ENCODE assay signal across 10 cellular contexts in genomic region chr10:19815036-19815435, GRCh38. TPM values are rescaled to one million over a fixed set of nuclear protein-coding genes. Genes with fewer than 3 reads are reported as not detected.
DNase-seq lines count a peak whose midpoint lies in the region; ATAC-seq and TF ChIP-seq lines count a peak whose summit lies in the region.
"Had no signal": no experiment of that assay in that cellular context is flagged by ENCODE, and none has a peak within 500 bp of the region (broad histone marks: within the 10 kb centered on the region; RNA-seq: fewer than 3 reads in every experiment).

No MANE protein-coding gene starts in this region.

- dilution Hi-C loops in mammary epithelial cell (cut with HindIII; ENCODE audit: low sequenced_read_pairs) = no loop called here

- H3K36me3 Mint-ChIP-seq in activated T-cell treated with anti-CD3 and anti-CD28 coated beads, Interleukin-2, amount 50 U/mL, for 72 hours (ENCODE audit: insufficient read depth in 2 of 2) = no peaks in the 10 kb centered on the region
- H3K36me3 Mint-ChIP-seq: stimulated activated effector memory CD8-positive, alpha-beta T cell treated with anti-CD3 and anti-CD28 coated beads, Interleukin-12 subunit alpha, Interleukin-12 subunit beta, amount 100 ng/mL, for 72 hours had no signal

- H3K4me2 ChIP-seq in mammary epithelial cell (ENCODE audit: insufficient read depth, low read depth, low read length) (peak overlapping the region; percentile 98), smooth muscle cell (peak overlapping the region; percentile 99)

- TF ChIP-seq RAD21 in liver (IDR thresholded peaks at IDR 0.05) = no peak

- peaks cover 2% of the 10 kb centered on the region; the same call in 1 of the 2 replicates for H3K4me1 ChIP-seq in HEK293 (ENCODE audit: control insufficient read depth, insufficient read depth, low read length)
- H3K4me1 ChIP-seq in mammary epithelial cell (ENCODE audit: insufficient read depth, low read length) = peaks cover 23% of the 10 kb centered on the region
- H3K4me1 ChIP-seq in liver (ENCODE audit: control insufficient read depth in 4 of 4, insufficient read depth in 4 of 4, low read length in 3 of 4) = peaks cover 6 to 29% (median 24%) of the 10 kb centered on the region in 4 donors
- peaks cover 18% of the 10 kb centered on the region for H3K4me1 ChIP-seq in smooth muscle cell (ENCODE audit: low read depth)

- no peak overlapping the region for H3K27ac Mint-ChIP-seq in activated T-cell treated with anti-CD3 and anti-CD28 coated beads, Interleukin-2, amount 50 U/mL, for 72 hours
- H3K27ac Mint-ChIP-seq: stimulated activated effector memory CD8-positive, alpha-beta T cell treated with anti-CD3 and anti-CD28 coated beads, Interleukin-12 subunit alpha, Interleukin-12 subunit beta, amount 100 ng/mL, for 72 hours had no signal

- peak overlapping the region; percentile 67 for H3K4me3 ChIP-seq in HEK293 (ENCODE audit: low read depth, low read length)
- H3K4me3 ChIP-seq in mammary epithelial cell (replicated peaks in 1 of 3; ENCODE audit: insufficient read depth in 1 of 3, low read depth in 2 of 3, low read length in 3 of 3) = peak overlapping the region; percentile 71 to 92 (median 85)
- H3K4me3 ChIP-seq in liver (ENCODE audit: low read depth in 1 of 3, low read length in 3 of 3) = peak overlapping the region in 2 of 3 donors; percentile 53 to 59
- peak overlapping the region; percentile 71 for H3K4me3 ChIP-seq in smooth muscle cell

- DNase-seq in mammary epithelial cell (no peak), smooth muscle cell (lab: John Stamatoyannopoulos, UW; ENCODE audit: unreplicated experiment) (no peak), GM03348 (ENCODE audit: low spot score) (no peak)
- no peak for DNase-seq in effector CD4-positive, alpha-beta T cell
- no peak for DNase-seq in activated T-cell treated with anti-CD3 and anti-CD28 coated beads, Interleukin-2, amount 50 U/mL, for 72 hours
- DNase-seq: MV-4-11 had no signal

- no peaks in the 10 kb centered on the region for H3K27me3 ChIP-seq in mammary epithelial cell (ENCODE audit: insufficient read depth, low read length)
- H3K27me3 ChIP-seq in liver (ENCODE audit: control insufficient read depth in 4 of 4, insufficient read depth in 4 of 4, low read length in 3 of 4) = no peaks in the 10 kb centered on the region
- H3K27me3 ChIP-seq in smooth muscle cell (ENCODE audit: low read depth) = peaks cover 34% of the 10 kb centered on the region

- no peaks in the 10 kb centered on the region for H3K4me1 Mint-ChIP-seq in activated T-cell treated with anti-CD3 and anti-CD28 coated beads, Interleukin-2, amount 50 U/mL, for 72 hours (ENCODE audit: low read depth)
- H3K4me1 Mint-ChIP-seq: stimulated activated effector memory CD8-positive, alpha-beta T cell treated with anti-CD3 and anti-CD28 coated beads, Interleukin-12 subunit alpha, Interleukin-12 subunit beta, amount 100 ng/mL, for 72 hours had no signal

- H3K9me3 Mint-ChIP-seq in activated T-cell treated with anti-CD3 and anti-CD28 coated beads, Interleukin-2, amount 50 U/mL, for 72 hours = no peaks in the 10 kb centered on the region

- ATAC-seq in HG03460 (IDR thresholded peaks at IDR 0.05; ENCODE audit: unreplicated experiment) = no peak
- no peak for ATAC-seq in activated T-cell treated with anti-CD3 and anti-CD28 coated beads, Interleukin-2, amount 50 U/mL, for 72 hours (replicated peaks in 1 of 2)

- WGBS in mammary epithelial cell (ENCODE audit: low coverage, missing lambda C conversion rate) = 5% methylated on average over 11 of the region's 11 CpGs
- 5% methylated on average over 11 of the region's 11 CpGs for WGBS in liver
- 8% methylated on average over 11 of the region's 11 CpGs for WGBS in smooth muscle cell (ENCODE audit: low lambda C conversion rate)

- H3K4me3 Mint-ChIP-seq in activated T-cell treated with anti-CD3 and anti-CD28 coated beads, Interleukin-2, amount 50 U/mL, for 72 hours = no peak overlapping the region
- H3K4me3 Mint-ChIP-seq: stimulated activated effector memory CD8-positive, alpha-beta T cell treated with anti-CD3 and anti-CD28 coated beads, Interleukin-12 subunit alpha, Interleukin-12 subunit beta, amount 100 ng/mL, for 72 hours had no signal

- intact Hi-C loops in mammary epithelial cell (cut with micrococcal nuclease) = loop anchor here (5.0 to 10.0 kb wide), 4 partner anchors 187 to 1130 kb away; no protein-coding TSS in a partner anchor

- H3K36me3 ChIP-seq in HEK293 (ENCODE audit: control insufficient read depth in 2 of 2, insufficient read depth in 1 of 2, low read length in 2 of 2) = no peaks in the 10 kb centered on the region
- H3K36me3 ChIP-seq in mammary epithelial cell (ENCODE audit: insufficient read depth, low read length) = no peaks in the 10 kb centered on the region
- H3K36me3 ChIP-seq in liver (ENCODE audit: control insufficient read depth in 4 of 4, insufficient read depth in 3 of 4, low read depth in 1 of 4, low read length in 3 of 4) = no peaks in the 10 kb centered on the region
- H3K36me3 ChIP-seq in smooth muscle cell (ENCODE audit: low read depth) = no peaks in the 10 kb centered on the region

- peak overlapping the region; percentile 99 for H2AFZ ChIP-seq in mammary epithelial cell (ENCODE audit: low read depth, low read length)
- H2AFZ ChIP-seq in smooth muscle cell (ENCODE audit: low read depth) = peak overlapping the region; percentile 89

- peak overlapping the region; percentile 83 for H3K9ac ChIP-seq in mammary epithelial cell (ENCODE audit: insufficient read depth, low read length)
- no peak overlapping the region for H3K9ac ChIP-seq in liver (ENCODE audit: low read depth in 1 of 2, low read length in 2 of 2)
- peak overlapping the region; percentile 29 for H3K9ac ChIP-seq in smooth muscle cell (ENCODE audit: low read depth)

- CTCF ChIA-PET in HEK293 (lab: Yijun Ruan, JAX) (interaction anchor here (1.1 to 1.4 kb wide), 2 partner anchors 12 to 20 kb away, joined by 3 to 5 read pairs; no protein-coding TSS in a partner anchor), mammary epithelial cell (lab: Charles Lee; ENCODE audit: low non-redundant PET) (no interaction called here)

- peak overlapping the region; percentile 90; the same call in 1 of the 2 replicates for H3K27ac ChIP-seq in HEK293 (ENCODE audit: extremely low read depth, low read depth, low read length)
- peak overlapping the region; percentile 74 for H3K27ac ChIP-seq in mammary epithelial cell (ENCODE audit: insufficient read depth, low read depth, low read length)
- peak overlapping the region in 1 of 2 donors; percentile 75 for H3K27ac ChIP-seq in liver (ENCODE audit: low read depth in 1 of 2, low read length in 2 of 2)
- H3K27ac ChIP-seq in smooth muscle cell (ENCODE audit: low read depth) = no peak overlapping the region

- TF ChIP-seq CTCF in HEK293 (tag by site-specific recombination; IDR thresholded peaks at IDR 0.05) = no peak
- TF ChIP-seq CTCF in mammary epithelial cell (conservative IDR thresholded peaks at IDR 0.05 in 1 of 2, IDR thresholded peaks at IDR 0.05 in 1 of 2; ENCODE audit: extremely low read depth in 1 of 2, insufficient read depth in 1 of 2, low read depth in 1 of 2, low read length in 2 of 2) = no peak
- TF ChIP-seq CTCF in liver (IDR thresholded peaks at IDR 0.05; ENCODE audit: low read depth, low read length, missing input control) = no peak
- TF ChIP-seq CTCF in smooth muscle cell (IDR thresholded peaks at IDR 0.05; ENCODE audit: borderline replicate concordance, insufficient read depth, poor library complexity, severe bottlenecking) = no peak

- H3K27me3 Mint-ChIP-seq in activated T-cell treated with anti-CD3 and anti-CD28 coated beads, Interleukin-2, amount 50 U/mL, for 72 hours (ENCODE audit: low read depth) = peaks cover 38% of the 10 kb centered on the region

- in situ Hi-C loops in mammary epithelial cell (cut with MboI; ENCODE audit: low sequenced_read_pairs in 2 of 2) = loop anchor here (10.0 to 25.0 kb wide), 2 partner anchors 100 to 947 kb away; no protein-coding TSS in a partner anchor

- BruUV-seq in mammary epithelial cell (replicated peaks; lab: Mats Ljungman, UMichigan) = no TSS peak

- no peaks in the 10 kb centered on the region for H3F3A ChIP-seq in smooth muscle cell (ENCODE audit: low read depth)

- POLR2A ChIA-PET in HEK293 (lab: Yijun Ruan, JAX) = interaction anchor here (0.9 to 1.6 kb wide), 4 partner anchors 11 to 54 kb away, joined by 3 to 7 read pairs (median 3); no protein-coding TSS in a partner anchor

- H4K20me1 ChIP-seq in mammary epithelial cell (ENCODE audit: insufficient read depth, low read length) (no peaks in the 10 kb centered on the region), smooth muscle cell (ENCODE audit: low read depth) (peaks cover 8% of the 10 kb centered on the region)

- H3K9me3 ChIP-seq in HEK293 (ENCODE audit: control insufficient read depth, insufficient read depth, low read depth, low read length) = no peaks in the 10 kb centered on the region
- H3K9me3 ChIP-seq in mammary epithelial cell (replicated peaks; ENCODE audit: insufficient read depth, low read length) = no peaks in the 10 kb centered on the region
- H3K9me3 ChIP-seq in liver (ENCODE audit: control insufficient read depth in 4 of 4, low read length in 3 of 4) = no peaks in the 10 kb centered on the region
- H3K9me3 ChIP-seq in smooth muscle cell (replicated peaks; ENCODE audit: low read depth) = no peaks in the 10 kb centered on the region

- peaks cover 25% of the 10 kb centered on the region for H3K79me2 ChIP-seq in mammary epithelial cell (ENCODE audit: insufficient read depth, low read length)
- no peaks in the 10 kb centered on the region for H3K79me2 ChIP-seq in smooth muscle cell (ENCODE audit: low read depth)

TF ChIP-seq in liver, 16 proteins besides CTCF, POLR2A, EP300 and RAD21 (continues in another document):
- TF ChIP-seq JUND (IDR thresholded peaks at IDR 0.05) (no peak), HNF4A (conservative IDR thresholded peaks at IDR 0.05) (no peak), YY1 (IDR thresholded peaks at IDR 0.05) (no peak)

RNA-seq across cellular contexts. Expression of gene PLXDC2, which starts 1.2 kb away (rescaled TPM):
- total RNA-seq in mammary epithelial cell (100 to 1,000 TPM in 1 of 2 donors, 10 to 100 TPM in 1; 20.0 to 124 TPM), liver (1 to 10 TPM; 3.1 to 5.1 TPM), smooth muscle cell (23.8 and 24.9 TPM in 2 replicates)
- polyA plus RNA-seq in mammary epithelial cell (13.0 TPM), liver (1 to 10 TPM; 1.4 to 1.6 TPM), smooth muscle cell (7.3 and 11.3 TPM in 2 replicates)
- 24.5 TPM for polyA minus RNA-seq in mammary epithelial cell
- total RNA-seq in activated T-cell treated with anti-CD3 and anti-CD28 coated beads, Interleukin-2, amount 50 U/mL, for 72 hours = under 1 TPM; 0.07 to 0.09 TPM

Comparison
In these comparisons a context has a peak if more than half of its experiments do, and no peak if none do; other contexts are left out.
1. H3K9ac ChIP-seq: peak in mammary epithelial cell (single experiment) and smooth muscle cell (single experiment); none in liver (0 of 2).
2. Peak in every context shown above with its lines, with median percentiles within 50 percentile points of each other: H3K4me3 ChIP-seq.